ENCODE assay signal across 2 cellular contexts in the genomic region with DNA sequence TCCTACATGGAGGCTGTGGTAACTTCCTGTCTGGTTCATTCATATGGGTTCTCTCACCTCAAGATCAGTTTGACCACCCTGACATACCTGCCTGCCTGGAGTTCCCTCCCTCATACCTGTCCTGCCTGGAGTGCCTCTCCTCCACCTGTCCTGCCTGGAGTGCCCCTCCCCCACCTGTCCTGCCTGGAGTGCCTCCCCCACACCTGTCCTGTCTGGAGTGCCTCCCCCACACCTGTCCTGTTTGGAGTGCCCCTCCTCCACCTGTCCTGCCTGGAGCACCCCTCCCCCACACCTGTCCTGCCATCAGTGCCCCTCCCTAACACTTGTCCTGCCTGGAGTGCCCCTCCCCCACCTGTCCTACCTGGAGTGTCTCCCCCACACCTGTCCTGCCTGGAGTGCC.
TF ChIP-seq lines count a peak whose summit lies in the region.

No MANE protein-coding gene starts in this region.

TF ChIP-seq in GM23338, 12 proteins besides CTCF, POLR2A, EP300 and RAD21 (continues in another document):
- TF ChIP-seq NANOG (IDR thresholded peaks at IDR 0.05; ENCODE audit: borderline replicate concordance) (no peak), ZNF114 (CRISPR knock-in tag; IDR thresholded peaks at IDR 0.05) (no peak), POLR2AphosphoS5 (IDR thresholded peaks at IDR 0.05; ENCODE audit: low read depth) (no peak), STAT1 (IDR thresholded peaks at IDR 0.05; ENCODE audit: unreplicated experiment) (no peak), JUNB (IDR thresholded peaks at IDR 0.05; ENCODE audit: unreplicated experiment) (no peak), EZH2phosphoT487 (IDR thresholded peaks at IDR 0.05; ENCODE audit: unreplicated experiment) (no peak), ZNF331 (CRISPR knock-in tag; IDR thresholded peaks at IDR 0.05; ENCODE audit: low read depth) (no peak)
- TF ChIP-seq, protein P1, sequence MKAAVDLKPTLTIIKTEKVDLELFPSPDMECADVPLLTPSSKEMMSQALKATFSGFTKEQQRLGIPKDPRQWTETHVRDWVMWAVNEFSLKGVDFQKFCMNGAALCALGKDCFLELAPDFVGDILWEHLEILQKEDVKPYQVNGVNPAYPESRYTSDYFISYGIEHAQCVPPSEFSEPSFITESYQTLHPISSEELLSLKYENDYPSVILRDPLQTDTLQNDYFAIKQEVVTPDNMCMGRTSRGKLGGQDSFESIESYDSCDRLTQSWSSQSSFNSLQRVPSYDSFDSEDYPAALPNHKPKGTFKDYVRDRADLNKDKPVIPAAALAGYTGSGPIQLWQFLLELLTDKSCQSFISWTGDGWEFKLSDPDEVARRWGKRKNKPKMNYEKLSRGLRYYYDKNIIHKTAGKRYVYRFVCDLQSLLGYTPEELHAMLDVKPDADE (IDR thresholded peaks at IDR 0.05): no peak
- TF ChIP-seq, protein P2, sequence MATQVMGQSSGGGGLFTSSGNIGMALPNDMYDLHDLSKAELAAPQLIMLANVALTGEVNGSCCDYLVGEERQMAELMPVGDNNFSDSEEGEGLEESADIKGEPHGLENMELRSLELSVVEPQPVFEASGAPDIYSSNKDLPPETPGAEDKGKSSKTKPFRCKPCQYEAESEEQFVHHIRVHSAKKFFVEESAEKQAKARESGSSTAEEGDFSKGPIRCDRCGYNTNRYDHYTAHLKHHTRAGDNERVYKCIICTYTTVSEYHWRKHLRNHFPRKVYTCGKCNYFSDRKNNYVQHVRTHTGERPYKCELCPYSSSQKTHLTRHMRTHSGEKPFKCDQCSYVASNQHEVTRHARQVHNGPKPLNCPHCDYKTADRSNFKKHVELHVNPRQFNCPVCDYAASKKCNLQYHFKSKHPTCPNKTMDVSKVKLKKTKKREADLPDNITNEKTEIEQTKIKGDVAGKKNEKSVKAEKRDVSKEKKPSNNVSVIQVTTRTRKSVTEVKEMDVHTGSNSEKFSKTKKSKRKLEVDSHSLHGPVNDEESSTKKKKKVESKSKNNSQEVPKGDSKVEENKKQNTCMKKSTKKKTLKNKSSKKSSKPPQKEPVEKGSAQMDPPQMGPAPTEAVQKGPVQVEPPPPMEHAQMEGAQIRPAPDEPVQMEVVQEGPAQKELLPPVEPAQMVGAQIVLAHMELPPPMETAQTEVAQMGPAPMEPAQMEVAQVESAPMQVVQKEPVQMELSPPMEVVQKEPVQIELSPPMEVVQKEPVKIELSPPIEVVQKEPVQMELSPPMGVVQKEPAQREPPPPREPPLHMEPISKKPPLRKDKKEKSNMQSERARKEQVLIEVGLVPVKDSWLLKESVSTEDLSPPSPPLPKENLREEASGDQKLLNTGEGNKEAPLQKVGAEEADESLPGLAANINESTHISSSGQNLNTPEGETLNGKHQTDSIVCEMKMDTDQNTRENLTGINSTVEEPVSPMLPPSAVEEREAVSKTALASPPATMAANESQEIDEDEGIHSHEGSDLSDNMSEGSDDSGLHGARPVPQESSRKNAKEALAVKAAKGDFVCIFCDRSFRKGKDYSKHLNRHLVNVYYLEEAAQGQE (IDR thresholded peaks at IDR 0.05; ENCODE audit: unreplicated experiment): no peak
- TF ChIP-seq, protein P3, sequence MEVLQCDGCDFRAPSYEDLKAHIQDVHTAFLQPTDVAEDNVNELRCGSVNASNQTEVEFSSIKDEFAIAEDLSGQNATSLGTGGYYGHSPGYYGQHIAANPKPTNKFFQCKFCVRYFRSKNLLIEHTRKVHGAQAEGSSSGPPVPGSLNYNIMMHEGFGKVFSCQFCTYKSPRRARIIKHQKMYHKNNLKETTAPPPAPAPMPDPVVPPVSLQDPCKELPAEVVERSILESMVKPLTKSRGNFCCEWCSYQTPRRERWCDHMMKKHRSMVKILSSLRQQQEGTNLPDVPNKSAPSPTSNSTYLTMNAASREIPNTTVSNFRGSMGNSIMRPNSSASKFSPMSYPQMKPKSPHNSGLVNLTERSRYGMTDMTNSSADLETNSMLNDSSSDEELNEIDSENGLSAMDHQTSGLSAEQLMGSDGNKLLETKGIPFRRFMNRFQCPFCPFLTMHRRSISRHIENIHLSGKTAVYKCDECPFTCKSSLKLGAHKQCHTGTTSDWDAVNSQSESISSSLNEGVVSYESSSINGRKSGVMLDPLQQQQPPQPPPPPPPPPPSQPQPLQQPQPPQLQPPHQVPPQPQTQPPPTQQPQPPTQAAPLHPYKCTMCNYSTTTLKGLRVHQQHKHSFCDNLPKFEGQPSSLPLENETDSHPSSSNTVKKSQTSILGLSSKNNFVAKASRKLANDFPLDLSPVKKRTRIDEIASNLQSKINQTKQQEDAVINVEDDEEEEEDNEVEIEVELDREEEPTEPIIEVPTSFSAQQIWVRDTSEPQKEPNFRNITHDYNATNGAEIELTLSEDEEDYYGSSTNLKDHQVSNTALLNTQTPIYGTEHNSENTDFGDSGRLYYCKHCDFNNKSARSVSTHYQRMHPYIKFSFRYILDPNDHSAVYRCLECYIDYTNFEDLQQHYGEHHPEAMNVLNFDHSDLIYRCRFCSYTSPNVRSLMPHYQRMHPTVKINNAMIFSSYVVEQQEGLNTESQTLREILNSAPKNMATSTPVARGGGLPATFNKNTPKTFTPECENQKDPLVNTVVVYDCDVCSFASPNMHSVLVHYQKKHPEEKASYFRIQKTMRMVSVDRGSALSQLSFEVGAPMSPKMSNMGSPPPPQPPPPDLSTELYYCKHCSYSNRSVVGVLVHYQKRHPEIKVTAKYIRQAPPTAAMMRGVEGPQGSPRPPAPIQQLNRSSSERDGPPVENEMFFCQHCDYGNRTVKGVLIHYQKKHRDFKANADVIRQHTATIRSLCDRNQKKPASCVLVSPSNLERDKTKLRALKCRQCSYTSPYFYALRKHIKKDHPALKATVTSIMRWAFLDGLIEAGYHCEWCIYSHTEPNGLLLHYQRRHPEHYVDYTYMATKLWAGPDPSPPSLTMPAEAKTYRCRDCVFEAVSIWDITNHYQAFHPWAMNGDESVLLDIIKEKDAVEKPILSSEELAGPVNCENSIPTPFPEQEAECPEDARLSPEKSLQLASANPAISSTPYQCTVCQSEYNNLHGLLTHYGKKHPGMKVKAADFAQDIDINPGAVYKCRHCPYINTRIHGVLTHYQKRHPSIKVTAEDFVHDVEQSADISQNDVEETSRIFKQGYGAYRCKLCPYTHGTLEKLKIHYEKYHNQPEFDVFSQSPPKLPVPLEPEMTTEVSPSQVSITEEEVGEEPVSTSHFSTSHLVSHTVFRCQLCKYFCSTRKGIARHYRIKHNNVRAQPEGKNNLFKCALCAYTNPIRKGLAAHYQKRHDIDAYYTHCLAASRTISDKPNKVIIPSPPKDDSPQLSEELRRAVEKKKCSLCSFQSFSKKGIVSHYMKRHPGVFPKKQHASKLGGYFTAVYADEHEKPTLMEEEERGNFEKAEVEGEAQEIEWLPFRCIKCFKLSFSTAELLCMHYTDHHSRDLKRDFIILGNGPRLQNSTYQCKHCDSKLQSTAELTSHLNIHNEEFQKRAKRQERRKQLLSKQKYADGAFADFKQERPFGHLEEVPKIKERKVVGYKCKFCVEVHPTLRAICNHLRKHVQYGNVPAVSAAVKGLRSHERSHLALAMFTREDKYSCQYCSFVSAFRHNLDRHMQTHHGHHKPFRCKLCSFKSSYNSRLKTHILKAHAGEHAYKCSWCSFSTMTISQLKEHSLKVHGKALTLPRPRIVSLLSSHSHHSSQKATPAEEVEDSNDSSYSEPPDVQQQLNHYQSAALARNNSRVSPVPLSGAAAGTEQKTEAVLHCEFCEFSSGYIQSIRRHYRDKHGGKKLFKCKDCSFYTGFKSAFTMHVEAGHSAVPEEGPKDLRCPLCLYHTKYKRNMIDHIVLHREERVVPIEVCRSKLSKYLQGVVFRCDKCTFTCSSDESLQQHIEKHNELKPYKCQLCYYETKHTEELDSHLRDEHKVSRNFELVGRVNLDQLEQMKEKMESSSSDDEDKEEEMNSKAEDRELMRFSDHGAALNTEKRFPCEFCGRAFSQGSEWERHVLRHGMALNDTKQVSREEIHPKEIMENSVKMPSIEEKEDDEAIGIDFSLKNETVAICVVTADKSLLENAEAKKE (CRISPR knock-in tag; IDR thresholded peaks at IDR 0.05): no peak

TF ChIP-seq in H1, 55 proteins besides CTCF, POLR2A, EP300 and RAD21:
- TF ChIP-seq ASH2L (IDR thresholded peaks at IDR 0.05; ENCODE audit: low read length) (peak; percentile 30), TCF12 (IDR thresholded peaks at IDR 0.05; ENCODE audit: low read depth, low read length) (peak; percentile 90; the same call in 1 of the 2 replicates), SP1 (IDR thresholded peaks at IDR 0.05; ENCODE audit: low read depth, low read length) (no peak), HDAC2 (IDR thresholded peaks at IDR 0.05; ENCODE audit: borderline replicate concordance in 1 of 2, low read depth in 2 of 2, low read length in 2 of 2) (no peak), CHD2 (IDR thresholded peaks at IDR 0.05; ENCODE audit: low read length) (0 out of 2 replicates have a peak, but pooled peaks have one; percentile 54), EGR1 (IDR thresholded peaks at IDR 0.05; ENCODE audit: borderline replicate concordance, low read depth, low read length) (0 out of 2 replicates have a peak, but pooled peaks have one; percentile 18), KDM1A (IDR thresholded peaks at IDR 0.05; ENCODE audit: borderline replicate concordance, low read length) (peak; percentile 26; the same call in 1 of the 2 replicates)
- TF ChIP-seq, protein P4, sequence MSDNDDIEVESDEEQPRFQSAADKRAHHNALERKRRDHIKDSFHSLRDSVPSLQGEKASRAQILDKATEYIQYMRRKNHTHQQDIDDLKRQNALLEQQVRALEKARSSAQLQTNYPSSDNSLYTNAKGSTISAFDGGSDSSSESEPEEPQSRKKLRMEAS (IDR thresholded peaks at IDR 0.05): peak; percentile 41; the same call in 1 of the 2 replicates
